9 cellular contexts compared by ENCODE assay signal in the genomic region with DNA sequence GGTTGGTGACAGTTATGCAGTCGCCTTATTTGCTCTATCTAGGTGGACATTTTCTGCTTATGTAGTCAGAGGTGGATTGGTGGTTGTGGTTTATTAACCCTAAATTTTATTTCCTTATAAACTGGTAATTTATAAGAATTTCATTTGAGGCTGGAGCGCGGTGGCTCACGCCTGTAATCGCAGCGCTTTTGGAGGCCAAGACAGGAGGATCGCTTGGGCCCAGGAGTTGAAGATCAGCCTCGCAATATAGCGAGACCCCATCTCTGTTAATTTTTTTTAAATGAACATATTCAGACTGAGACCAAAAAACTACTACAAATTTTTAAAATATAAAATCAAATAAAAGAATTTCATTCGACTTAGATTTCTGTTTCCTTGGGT. TPM values are rescaled to one million over a fixed set of nuclear protein-coding genes. Genes with fewer than 3 reads are reported as not detected.
DNase-seq lines count a peak whose midpoint lies in the region; ATAC-seq and TF ChIP-seq lines count a peak whose summit lies in the region.
"Had no signal": no experiment of that assay in that cellular context is flagged by ENCODE, and none has a peak within 500 bp of the region (broad histone marks: within the 10 kb centered on the region; RNA-seq: fewer than 3 reads in every experiment).

No MANE protein-coding gene starts in this region.

- peak overlapping the region; percentile 74 for H3K4me2 ChIP-seq in GM23248 (ENCODE audit: unreplicated experiment)

- no peaks in the 10 kb centered on the region for H3K9me2 ChIP-seq in GM23248 (ENCODE audit: insufficient read depth)

- DNase-seq in GM23248 (no peak), foreskin fibroblast (no peak), skeletal muscle cell (ENCODE audit: low read depth) (no peak), NOMO-1 treated with DMSO at 0.1 percent for 48 hours (lab: John Stamatoyannopoulos, UW; ENCODE audit: unreplicated experiment) (no peak)
- DNase-seq: stimulated activated CD4-positive, alpha-beta T cell treated with anti-CD3 and anti-CD28 coated beads, Interleukin-2, amount 100 ng/mL, for 24 hours had no signal

- ATAC-seq in GM21447 (IDR thresholded peaks at IDR 0.05; ENCODE audit: unreplicated experiment) = no peak
- no peak for ATAC-seq in GM21390 (IDR thresholded peaks at IDR 0.05; ENCODE audit: unreplicated experiment)
- ATAC-seq in GM18907 (IDR thresholded peaks at IDR 0.05; ENCODE audit: unreplicated experiment) = no peak

- peak overlapping the region; percentile 95 for H3K9ac ChIP-seq in GM23248

- no peaks in the 10 kb centered on the region for H3F3A ChIP-seq in GM23248 (ENCODE audit: insufficient read depth)

- H3K79me2 ChIP-seq in GM23248 (ENCODE audit: insufficient read depth) = peaks cover 58% of the 10 kb centered on the region

- H3K4me1 ChIP-seq in GM23248 (ENCODE audit: insufficient read depth) = peaks cover 7% of the 10 kb centered on the region; the same call in 1 of the 2 replicates

- peak overlapping the region; percentile 89 for H3K4me3 ChIP-seq in GM23248
- H3K4me3 ChIP-seq in foreskin fibroblast (ENCODE audit: low read depth in 1 of 2, low read length in 2 of 2) = peak overlapping the region; percentile 93 to 99
- H3K4me3 ChIP-seq in skeletal muscle cell (ENCODE audit: low read depth, low read length) = peak overlapping the region; percentile 96

- peak overlapping the region; percentile 79 for H3K27ac ChIP-seq in GM23248
- H3K27ac ChIP-seq in VCaP = peak overlapping the region; percentile 93

- H4K20me1 ChIP-seq in GM23248 (ENCODE audit: insufficient read depth) = no peaks in the 10 kb centered on the region

- in situ Hi-C loops in GM23248 (cut with MboI) = no loop called here

- no peaks in the 10 kb centered on the region for H3K9me3 ChIP-seq in GM23248 (ENCODE audit: low read depth)

- H3K36me3 ChIP-seq in GM23248 (ENCODE audit: low read depth) = no peaks in the 10 kb centered on the region

- TF ChIP-seq CTCF in VCaP (conservative IDR thresholded peaks at IDR 0.05) = no peak
- no peak for TF ChIP-seq CTCF in foreskin fibroblast (IDR thresholded peaks at IDR 0.05; ENCODE audit: low read depth, low read length)

- peak overlapping the region; percentile 35 for H2AFZ ChIP-seq in GM23248

- 36 to 44% methylated on average over 10 of the region's 10 CpGs for WGBS in GM23248 (ENCODE audit: low coverage in 1 of 2, low lambda C conversion rate in 2 of 2, missing lambda C conversion rate in 2 of 2), 2 experiments

- H3K27me3 ChIP-seq in GM23248 (replicated peaks; ENCODE audit: insufficient read depth) = no peaks in the 10 kb centered on the region

RNA-seq across cellular contexts. Expression of a gene that starts 0.8 kb away (rescaled TPM):
- 13.3 and 13.8 TPM in 2 replicates for total RNA-seq in GM23248 (2014; rRNA removed; shearing (Covaris generic))
- 7.2 and 7.7 TPM in 2 replicates for polyA plus RNA-seq in GM23248 (2016; fragmentation: Nextera tagmentation; extraction: Ambion mirVana)

RNA-seq across cellular contexts. Expression of a gene that starts 20.6 kb away (rescaled TPM):
- total RNA-seq in GM23248 (2014; rRNA removed; shearing (Covaris generic)) = 0.11 TPM in 1 of 2 replicates, not detected in the other
- 0.26 TPM in 1 of 2 replicates, not detected in the other for polyA plus RNA-seq in GM23248 (2016; fragmentation: Nextera tagmentation; extraction: Ambion mirVana)

RNA-seq across cellular contexts. Expression of a gene that starts 39.1 kb away (rescaled TPM):
- 32.4 and 50.6 TPM in 2 replicates for total RNA-seq in GM23248 (2014; rRNA removed; shearing (Covaris generic))
- polyA plus RNA-seq in GM23248 (2016; fragmentation: Nextera tagmentation; extraction: Ambion mirVana) = 71.8 and 72.6 TPM in 2 replicates

RNA-seq across cellular contexts. Expression of a gene that starts 59.4 kb away (rescaled TPM):
- total RNA-seq in GM23248 (2014; rRNA removed; shearing (Covaris generic)) = 44.5 and 47.4 TPM in 2 replicates
- 27.1 and 30.0 TPM in 2 replicates for polyA plus RNA-seq in GM23248 (2016; fragmentation: Nextera tagmentation; extraction: Ambion mirVana)
